ENCODE assay signal across 8 cellular contexts in the genomic region with DNA sequence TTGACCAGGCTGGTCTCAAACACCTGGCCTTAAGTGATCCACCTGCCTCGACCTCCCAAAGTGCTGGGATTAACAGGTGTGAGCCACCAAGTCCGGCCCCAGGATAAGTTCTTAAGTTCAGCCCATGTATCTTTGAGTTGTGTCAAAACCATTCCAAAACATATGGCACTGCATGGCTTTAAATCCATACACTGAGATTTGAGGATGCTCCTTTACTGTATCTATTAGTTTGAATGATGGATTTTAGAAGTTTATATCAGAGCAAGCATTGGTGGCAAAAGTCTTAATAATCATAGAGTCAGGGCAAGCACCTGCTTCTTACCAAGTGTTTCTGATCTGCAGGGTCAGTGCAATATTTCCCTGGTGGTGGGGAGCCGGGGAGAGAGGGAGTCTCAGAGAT. TPM values are rescaled to one million over a fixed set of nuclear protein-coding genes. Genes with fewer than 3 reads are reported as not detected.
"Had no signal": no experiment of that assay in that cellular context is flagged by ENCODE, and none has a peak within 500 bp of the region (broad histone marks: within the 10 kb centered on the region; RNA-seq: fewer than 3 reads in every experiment).

No MANE protein-coding gene starts in this region.

- ATAC-seq: GM23338, HepG2 had no signal

- H3K4me3 Mint-ChIP-seq: GM23338, H9, IgD-negative memory B cell had no signal

- H3K4me3 ChIP-seq: GM23338 had no signal

- H3K9me3 Mint-ChIP-seq: GM23338, H9 had no signal

- DNase-seq: H9, HCEC 1CT had no signal

- H3K27ac ChIP-seq: HL-60 had no signal

- H3K27ac Mint-ChIP-seq: GM23338, H9 had no signal

RNA-seq across cellular contexts. Expression of a gene that starts 6.1 kb away (rescaled TPM):
- total RNA-seq: GM23338, H1, H9, HepG2, HT1080 had no signal
- polyA plus RNA-seq: GM23338, H1, HepG2, IgD-negative memory B cell had no signal

RNA-seq across cellular contexts. Expression of a gene that starts 11.7 kb away (rescaled TPM):
- total RNA-seq: GM23338, H1, H9, HepG2, HT1080 had no signal
- polyA plus RNA-seq: GM23338, H1, HepG2, IgD-negative memory B cell had no signal

RNA-seq across cellular contexts. Expression of a gene that starts 27.7 kb away (rescaled TPM):
- total RNA-seq: GM23338, H1, H9, HepG2, HT1080 had no signal
- polyA plus RNA-seq: GM23338, H1, IgD-negative memory B cell had no signal

RNA-seq across cellular contexts. Expression of a gene that starts 39.7 kb away (rescaled TPM):
- total RNA-seq: GM23338, H1, H9, HepG2, HT1080 had no signal
- polyA plus RNA-seq: GM23338, H1, HepG2, IgD-negative memory B cell had no signal

RNA-seq across cellular contexts. Expression of a gene that starts 47.2 kb away (rescaled TPM):
- total RNA-seq: GM23338, H1, H9, HepG2, HT1080 had no signal
- polyA plus RNA-seq: GM23338, IgD-negative memory B cell had no signal
